In the genomic region with DNA sequence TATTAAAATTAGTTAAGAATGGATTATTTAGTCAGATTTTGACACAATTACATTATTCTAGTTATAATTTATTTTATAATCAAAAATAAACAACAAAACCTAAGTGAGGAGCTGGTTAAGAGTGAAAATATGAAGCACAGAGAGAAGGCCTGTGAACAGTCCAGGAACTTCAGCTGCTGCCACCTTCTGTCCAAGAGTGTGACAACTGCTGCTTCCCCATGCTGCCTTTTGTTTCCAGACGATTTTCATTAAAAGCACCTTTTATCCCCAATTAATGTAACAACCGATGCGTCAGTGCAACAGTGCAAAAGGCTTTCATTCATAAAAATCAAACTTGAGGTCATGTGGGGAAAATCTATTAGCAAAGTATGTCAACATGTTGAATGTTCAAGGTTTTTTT, we compare ENCODE assay signal across 9 cellular contexts.
DNase-seq lines count a peak whose midpoint lies in the region; ATAC-seq, FAIRE-seq and TF ChIP-seq lines count a peak whose summit lies in the region.
"Had no signal": no experiment of that assay in that cellular context is flagged by ENCODE, and none has a peak within 500 bp of the region (broad histone marks: within the 10 kb centered on the region; RNA-seq: fewer than 3 reads in every experiment).

No MANE protein-coding gene starts in this region.

- no peak for FAIRE-seq in pancreas (lab: Jason Lieb, UNC)

- intact Hi-C loops in pancreas (cut with DNase I), result no loop called here

- peak in 1 of 4 donors; percentile 8 for TF ChIP-seq CTCF in pancreas (IDR thresholded peaks at IDR 0.05)

- H3K9me3 ChIP-seq in pancreas, result no peaks in the 10 kb centered on the region

- no peaks in the 10 kb centered on the region for H3K36me3 ChIP-seq in pancreas

- 15 to 20% methylated on average over 3 of the region's 3 CpGs for WGBS in pancreas, 2 donors

- ATAC-seq in pancreas (peak in 3 of 4 donors; percentile 64 to 72 (median 65)), HG02885 (IDR thresholded peaks at IDR 0.05; ENCODE audit: poor library complexity, unreplicated experiment) (no peak)

- H3K4me1 ChIP-seq in pancreas, result no peaks in the 10 kb centered on the region

- H3K27ac ChIP-seq in pancreas, result no peak overlapping the region

- H3K27me3 ChIP-seq in pancreas, result no peaks in the 10 kb centered on the region

- DNase-seq in NCI-H345 (lab: John Stamatoyannopoulos, UW) (peak; percentile 1), NCI-H345 treated with DMSO at 0.1 percent for 48 hours (lab: John Stamatoyannopoulos, UW; ENCODE audit: unreplicated experiment) (no peak), MV-4-11 (lab: John Stamatoyannopoulos, UW) (peak; percentile 16), cerebellum (ENCODE audit: low spot score) (peak; percentile 12), pancreas (no peak)
- DNase-seq in activated naive CD4-positive, alpha-beta T cell (lab: John Stamatoyannopoulos, UW), result no peak
- no peak for DNase-seq in activated effector memory CD4-positive, alpha-beta T cell treated with anti-CD3 and anti-CD28 coated beads, Interleukin-2, amount 50 U/mL, for 16 hours
- DNase-seq: stimulated activated CD4-positive, alpha-beta T cell treated with anti-CD3 and anti-CD28 coated beads, Interleukin-4, amount 100 ng/mL, for 1 hour had no signal

- no peak overlapping the region for H3K4me3 ChIP-seq in pancreas

Comparison
In these comparisons a context has a peak if more than half of its experiments do, and no peak if none do; other contexts are left out.
1. DNase-seq: peak in NCI-H345 (single experiment), MV-4-11 (single experiment) and cerebellum (single experiment); none in NCI-H345 treated with DMSO at 0.1 percent for 48 hours (single experiment), pancreas (0 of 6), activated naive CD4-positive, alpha-beta T cell (0 of 4) and activated effector memory CD4-positive, alpha-beta T cell treated with anti-CD3 and anti-CD28 coated beads, Interleukin-2, amount 50 U/mL, for 16 hours (single experiment).